ENCODE assay signal across 28 cellular contexts in the genomic region with DNA sequence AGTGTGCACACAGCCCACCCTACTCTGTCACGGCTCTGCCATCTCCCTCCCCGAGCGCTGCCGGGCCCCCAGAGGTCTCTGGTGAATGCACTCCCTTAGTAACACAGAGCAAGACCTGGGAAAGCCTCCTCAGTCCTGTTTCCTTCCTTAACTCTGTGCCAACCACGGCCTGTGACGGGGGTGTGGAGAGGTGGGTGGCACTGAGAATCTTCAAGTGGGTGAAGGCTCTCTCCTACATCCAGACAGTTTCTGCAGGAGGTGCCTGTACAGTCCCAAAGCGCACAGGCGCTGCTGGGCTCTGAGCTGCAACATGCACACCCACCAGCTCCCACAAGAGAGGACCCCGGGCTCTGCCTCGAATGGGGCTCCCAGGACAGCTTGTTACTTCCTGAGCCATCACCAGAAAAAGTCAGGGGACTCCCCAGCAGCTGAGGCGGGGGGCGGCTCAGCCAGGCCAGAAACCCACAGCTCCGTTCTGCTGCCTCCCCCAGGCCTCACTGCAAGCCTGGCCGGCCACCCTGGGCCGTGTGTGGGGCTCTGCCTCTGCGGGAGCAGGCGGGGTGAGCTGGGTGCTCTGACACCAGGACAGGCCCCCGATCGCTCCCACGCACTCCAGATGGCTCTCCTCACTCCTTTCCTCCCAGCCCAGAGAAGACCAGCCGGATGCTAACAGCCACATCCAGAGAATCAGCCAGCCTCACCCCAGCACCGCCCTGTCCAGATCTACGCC.
"Had no signal": no experiment of that assay in that cellular context is flagged by ENCODE, and none has a peak within 500 bp of the region (broad histone marks: within the 10 kb centered on the region; RNA-seq: fewer than 3 reads in every experiment).

No MANE protein-coding gene starts in this region.

- DNase-seq: activated CD4-positive, alpha-beta T cell treated with anti-CD3 and anti-CD28 coated beads, Interleukin-2, amount 50 U/mL, for 1 hour; activated CD4-positive, CD25-positive, alpha-beta regulatory T cell treated with anti-CD3 and anti-CD28 coated beads, Interleukin-2, amount 50 U/mL, for 72 hours; activated CD8-positive, alpha-beta T cell treated with anti-CD3 and anti-CD28 coated beads for 36 hours; activated gamma-delta T cell treated with Interleukin-2 at 50 U/mL for 16 hours; activated naive CD4-positive, alpha-beta T cell treated with anti-CD3 and anti-CD28 coated beads, Interleukin-2, amount 50 U/mL, for 16 hours; activated T-cell treated with anti-CD3 and anti-CD28 coated beads, Interleukin-2, amount 50 U/mL, for 4 hours; amniotic stem cell; brain microvascular endothelial cell; dorsolateral prefrontal cortex; effector memory CD4-positive, alpha-beta T cell; hippocampal formation; left cardiac atrium; naive B cell; posterior cingulate gyrus; stimulated activated CD4-positive, alpha-beta T cell treated with anti-CD3 and anti-CD28 coated beads, Interleukin-12 subunit alpha, Interleukin-12 subunit beta, amount 100 ng/mL, for 4 hours; stimulated activated CD4-positive, alpha-beta T cell treated with anti-CD3 and anti-CD28 coated beads, Interleukin-4, amount 100 ng/mL, for 1 hour; stimulated activated naive CD8-positive, alpha-beta T cell treated with anti-CD3 and anti-CD28 coated beads, Interleukin-15, Interleukin-2, amounts not matched to agents 100 U/mL and 50 U/mL, for 24 hours; T-helper 17 cell; T1000; trophoblast cell; WERI-Rb-1 had no signal

- ATAC-seq: activated CD8-positive, alpha-beta T cell treated with anti-CD3 and anti-CD28 coated beads for 36 hours; activated T-cell treated with anti-CD3 and anti-CD28 coated beads, Interleukin-2, amount 50 U/mL, for 4 hours; activated T-helper 17 cell treated with anti-CD3 and anti-CD28 coated beads, Interleukin-2, amount 50 U/mL, for 72 hours; gastroesophageal sphincter; sciatic nerve; stimulated activated naive CD8-positive, alpha-beta T cell treated with anti-CD3 and anti-CD28 coated beads, Interleukin-15, Interleukin-2, amounts not matched to agents 100 U/mL and 50 U/mL, for 24 hours; T-helper 17 cell had no signal

- H3K36me3 ChIP-seq: brain microvascular endothelial cell, thoracic aorta, WERI-Rb-1 had no signal

- H3K36me3 Mint-ChIP-seq: mesothelial cell of epicardium, naive B cell had no signal

- H3K9me3 Mint-ChIP-seq: activated CD8-positive, alpha-beta T cell treated with anti-CD3 and anti-CD28 coated beads for 36 hours; activated T-cell treated with anti-CD3 and anti-CD28 coated beads, Interleukin-2, amount 50 U/mL, for 4 hours; activated T-helper 17 cell treated with anti-CD3 and anti-CD28 coated beads, Interleukin-2, amount 50 U/mL, for 72 hours; mesothelial cell of epicardium; naive B cell had no signal

- H3K4me1 ChIP-seq: gastroesophageal sphincter had no signal

- H3K4me3 ChIP-seq: coronary artery, dorsolateral prefrontal cortex, gastroesophageal sphincter, skin epidermis, thoracic aorta had no signal

- H3K27ac ChIP-seq: brain microvascular endothelial cell, coronary artery, dorsolateral prefrontal cortex, gastroesophageal sphincter, skin epidermis, thoracic aorta, WERI-Rb-1 had no signal

- H3K4me3 Mint-ChIP-seq: activated CD8-positive, alpha-beta T cell treated with anti-CD3 and anti-CD28 coated beads for 36 hours; activated T-cell treated with anti-CD3 and anti-CD28 coated beads, Interleukin-2, amount 50 U/mL, for 4 hours; activated T-helper 17 cell treated with anti-CD3 and anti-CD28 coated beads, Interleukin-2, amount 50 U/mL, for 72 hours; mesothelial cell of epicardium; naive B cell; T-helper 17 cell had no signal

- H3K9me3 ChIP-seq: gastroesophageal sphincter, thoracic aorta had no signal

- H3K27me3 Mint-ChIP-seq: activated CD8-positive, alpha-beta T cell treated with anti-CD3 and anti-CD28 coated beads for 36 hours; activated T-helper 17 cell treated with anti-CD3 and anti-CD28 coated beads, Interleukin-2, amount 50 U/mL, for 72 hours; naive B cell; T-helper 17 cell had no signal

- H3K27me3 ChIP-seq: brain microvascular endothelial cell, dorsolateral prefrontal cortex, gastroesophageal sphincter had no signal

- H3K4me1 Mint-ChIP-seq: activated T-helper 17 cell treated with anti-CD3 and anti-CD28 coated beads, Interleukin-2, amount 50 U/mL, for 72 hours; mesothelial cell of epicardium; naive B cell had no signal

- H3K27ac Mint-ChIP-seq: activated CD8-positive, alpha-beta T cell treated with anti-CD3 and anti-CD28 coated beads for 36 hours; activated T-helper 17 cell treated with anti-CD3 and anti-CD28 coated beads, Interleukin-2, amount 50 U/mL, for 72 hours; mesothelial cell of epicardium; T-helper 17 cell had no signal
